Comparison of ENCODE assay signal across 19 cellular contexts in genomic region chr20:57134804-57135203, GRCh38.
"Had no signal": no experiment of that assay in that cellular context is flagged by ENCODE, and none has a peak within 500 bp of the region (broad histone marks: within the 10 kb centered on the region; RNA-seq: fewer than 3 reads in every experiment).

No MANE protein-coding gene starts in this region.

- H3K27ac ChIP-seq: RWPE1 had no signal

- DNase-seq: IMR-90, Karpas-422, KG1, MM.1S, NCI-H1092 treated with DMSO at 0.1 percent for 48 hours, NCI-H1436 treated with DMSO at 0.1 percent for 48 hours, NCI-H1694, NCI-H187 treated with DMSO at 0.1 percent for 48 hours, NCI-H2029 treated with DMSO at 0.1 percent for 48 hours, NCI-H2171 treated with DMSO at 0.1 percent for 48 hours, NCI-H524, NCI-H526 treated with DMSO at 0.1 percent for 48 hours, NCI-H774, SHP77, T-helper 1 cell had no signal

- ATAC-seq: HepG2, Panc1, SK-N-SH treated with all-trans-retinoic acid at 6 μM for 48 hours had no signal
